8 cellular contexts compared by ENCODE assay signal in genomic region chr3:119702530-119703527, GRCh38. TPM values are rescaled to one million over a fixed set of nuclear protein-coding genes. Genes with fewer than 3 reads are reported as not detected.
DNase-seq lines count a peak whose midpoint lies in the region; ATAC-seq and TF ChIP-seq lines count a peak whose summit lies in the region.

TSS of gene CFAP91 (plus strand) at chr3:119703022. CDS start at chr3:119703099, 77 bp downstream.

- H3K36me3 ChIP-seq in mammary epithelial cell (ENCODE audit: insufficient read depth, low read length) (no peaks in the 10 kb centered on the region), skeletal muscle tissue (ENCODE audit: control insufficient read depth in 3 of 3, insufficient read depth in 3 of 3, low read length in 3 of 3) (no peaks in the 10 kb centered on the region)

- H3K9ac ChIP-seq in mammary epithelial cell (ENCODE audit: insufficient read depth, low read length) (no peak within 1 kb of the TSS), skeletal muscle tissue (ENCODE audit: low read depth in 1 of 3, low read length in 3 of 3) (peak within 1 kb of the TSS in 2 of 3 donors; percentile 62 to 71)

- no peaks in the 10 kb centered on the region for H3K79me2 ChIP-seq in mammary epithelial cell (ENCODE audit: insufficient read depth, low read length)

- POLR2A ChIA-PET in activated B cell treated with CpG ODN at 0.5 μM for 24 hours (lab: Charles Lee), result interaction anchor here (0.6 to 1.6 kb wide), 3 partner anchors 141 to 235 kb away, joined by 3 to 7 read pairs (median 6); partner anchors contain the start of gene TIMMDC1

- H3K27me3 Mint-ChIP-seq in activated B cell treated with CpG ODN at 0.5 μM for 24 hours, result no peaks in the 10 kb centered on the region

- H3K4me1 Mint-ChIP-seq in activated B cell treated with CpG ODN at 0.5 μM for 24 hours, result peaks cover 51% of the 10 kb centered on the region

- 2% methylated on average over 26 of the region's 59 CpGs for WGBS in mammary epithelial cell (ENCODE audit: low coverage, missing lambda C conversion rate)

- peak within 1 kb of the TSS; percentile 41 to 50 (median 48) for H3K4me3 ChIP-seq in mammary epithelial cell (replicated peaks in 1 of 3; ENCODE audit: insufficient read depth in 1 of 3, low read depth in 2 of 3, low read length in 3 of 3)
- H3K4me3 ChIP-seq in skeletal muscle tissue (ENCODE audit: low read length in 3 of 3), result peak within 1 kb of the TSS; percentile 76 to 80 (median 76)

- peak within 1 kb of the TSS; percentile 86 for H3K4me3 Mint-ChIP-seq in activated B cell treated with CpG ODN at 0.5 μM for 24 hours

- H3K27ac ChIP-seq in mammary epithelial cell (ENCODE audit: insufficient read depth, low read depth, low read length) (peak within 1 kb of the TSS; percentile 7), skeletal muscle tissue (ENCODE audit: low read depth, low read length) (no peak within 1 kb of the TSS)

- TF ChIP-seq CTCF in activated B cell treated with CpG ODN at 0.5 μM for 24 hours (IDR thresholded peaks at IDR 0.05) (no peak), mammary epithelial cell (conservative IDR thresholded peaks at IDR 0.05 in 1 of 2, IDR thresholded peaks at IDR 0.05 in 1 of 2; ENCODE audit: extremely low read depth in 1 of 2, insufficient read depth in 1 of 2, low read depth in 1 of 2, low read length in 2 of 2) (no peak)

- ATAC-seq in activated B cell treated with CpG ODN at 0.5 μM for 24 hours (ENCODE audit: low read depth), result peak; percentile 92

- peak within 1 kb of the TSS; percentile 92 for H2AFZ ChIP-seq in mammary epithelial cell (ENCODE audit: low read depth, low read length)

- no TSS peak for BruUV-seq in mammary epithelial cell (replicated peaks; lab: Mats Ljungman, UMichigan)

- dilution Hi-C loops in mammary epithelial cell (cut with HindIII; ENCODE audit: low sequenced_read_pairs), result no loop called here

- H3K27ac Mint-ChIP-seq in activated B cell treated with CpG ODN at 0.5 μM for 24 hours, result peak within 1 kb of the TSS; percentile 72

- no peaks in the 10 kb centered on the region for H3K27me3 ChIP-seq in mammary epithelial cell (ENCODE audit: insufficient read depth, low read length)
- no peaks in the 10 kb centered on the region for H3K27me3 ChIP-seq in skeletal muscle tissue (ENCODE audit: control insufficient read depth in 3 of 3, insufficient read depth in 3 of 3, low read length in 3 of 3)

- intact Hi-C loops in activated B cell treated with CpG ODN at 0.5 μM for 24 hours (cut with micrococcal nuclease), result loop anchor here (1.0 to 5.0 kb wide), 4 partner anchors 141 to 644 kb away; partner anchors contain the start of genes LRRC58 and TMEM39A
- intact Hi-C loops in mammary epithelial cell (cut with micrococcal nuclease), result loop anchor here (10.0 kb wide), 1 partner anchor 492 kb away; no protein-coding TSS in a partner anchor

- no peaks in the 10 kb centered on the region for H3K36me3 Mint-ChIP-seq in activated B cell treated with CpG ODN at 0.5 μM for 24 hours (ENCODE audit: low read depth)

- CTCF ChIA-PET in activated B cell treated with CpG ODN at 0.5 μM for 24 hours (lab: Charles Lee), result interaction anchor here (0.9 kb wide), 1 partner anchor 8 kb away, joined by 4 read pairs; no protein-coding TSS in a partner anchor
- CTCF ChIA-PET in mammary epithelial cell (lab: Charles Lee; ENCODE audit: low non-redundant PET), result no interaction called here

- DNase-seq in G401 (ENCODE audit: low spot score) (peak; percentile 95), HCEC 1CT (peak; percentile 89), NCI-H1105 treated with DMSO at 0.1 percent for 48 hours (lab: John Stamatoyannopoulos, UW) (peak; percentile 98), activated B cell treated with CpG ODN at 0.5 μM for 24 hours (peak; percentile 86), mammary epithelial cell (peak; percentile 87), iPS-NIHi11 (ENCODE audit: low spot score) (peak; percentile 98), GF-D8 (lab: John Stamatoyannopoulos, UW) (no peak)

- H3K9me3 ChIP-seq in mammary epithelial cell (replicated peaks; ENCODE audit: insufficient read depth, low read length), result no peaks in the 10 kb centered on the region
- H3K9me3 ChIP-seq in skeletal muscle tissue (ENCODE audit: control insufficient read depth in 3 of 3, low read length in 3 of 3), result no peaks in the 10 kb centered on the region

- in situ Hi-C loops in G401 (cut with HindIII; ENCODE audit: low sequenced_read_pairs) (no loop called here), mammary epithelial cell (cut with MboI; ENCODE audit: low sequenced_read_pairs in 2 of 2) (no loop called here)

- H3K4me1 ChIP-seq in mammary epithelial cell (ENCODE audit: insufficient read depth, low read length) (peaks cover 10% of the 10 kb centered on the region), skeletal muscle tissue (ENCODE audit: control insufficient read depth in 3 of 3, insufficient read depth in 3 of 3, low read length in 3 of 3) (peaks cover 11 to 13% (median 11%) of the 10 kb centered on the region in 3 donors)

- H3K9me3 Mint-ChIP-seq in activated B cell treated with CpG ODN at 0.5 μM for 24 hours, result peaks cover 5% of the 10 kb centered on the region

- no peaks in the 10 kb centered on the region for H4K20me1 ChIP-seq in mammary epithelial cell (ENCODE audit: insufficient read depth, low read length)

- peak within 1 kb of the TSS; percentile 91 for H3K4me2 ChIP-seq in mammary epithelial cell (ENCODE audit: insufficient read depth, low read depth, low read length)

RNA-seq across cellular contexts. Expression of gene CFAP91, which starts in this region (rescaled TPM):
- not detected in 2 replicates for total RNA-seq in G401 (2014; rRNA removed; shearing (Covaris generic))
- total RNA-seq in activated B cell treated with CpG ODN at 0.5 μM for 24 hours, result 8.5 and 12.9 TPM in 2 replicates
- under 1 TPM in 1 of 2 donors, not detected in 1; 0.17 TPM for total RNA-seq in mammary epithelial cell
- 0.07 TPM for polyA plus RNA-seq in mammary epithelial cell
- polyA minus RNA-seq in mammary epithelial cell, result not detected
- total RNA-seq in skeletal muscle tissue, result under 0.01 TPM

Comparison
In these comparisons a context has a peak if more than half of its experiments do, and no peak if none do; other contexts are left out.
1. Peak in DNase-seq in G401; RNA of the gene not detected or under 1 TPM.
2. Peak in DNase-seq, H3K4me3 ChIP-seq, H3K27ac ChIP-seq and H3K4me2 ChIP-seq in mammary epithelial cell; RNA of the gene not detected or under 1 TPM.